Comparison of ENCODE assay signal across 1 cellular context in genomic region chr4:54165011-54165410, GRCh38.
TF ChIP-seq lines count a peak whose summit lies in the region.

No MANE protein-coding gene starts in this region.

TF ChIP-seq in SK-N-SH, 30 proteins besides CTCF, POLR2A, EP300 and RAD21 (continued from another document):
- no peak for TF ChIP-seq MAX (IDR thresholded peaks at IDR 0.05; ENCODE audit: low read depth)
- no peak for TF ChIP-seq REST (IDR thresholded peaks at IDR 0.05; ENCODE audit: low read depth, low read length)
- 0 out of 2 replicates have a peak, but pooled peaks have one; percentile 6 for TF ChIP-seq MEF2A (IDR thresholded peaks at IDR 0.05; ENCODE audit: borderline replicate concordance, low read depth)
- TF ChIP-seq POLR2AphosphoS5 (IDR thresholded peaks at IDR 0.05; ENCODE audit: low read depth, low read length), result no peak
